Comparison of ENCODE assay signal across 7 cellular contexts in genomic region chr3:161423911-161424522, GRCh38. TPM values are rescaled to one million over a fixed set of nuclear protein-coding genes. Genes with fewer than 3 reads are reported as not detected.
DNase-seq lines count a peak whose midpoint lies in the region; ATAC-seq and TF ChIP-seq lines count a peak whose summit lies in the region.

No MANE protein-coding gene starts in this region.

- TF ChIP-seq CTCF in GM10266 (IDR thresholded peaks at IDR 0.05; ENCODE audit: control insufficient read depth, insufficient read depth, low read depth, missing control alignments) (peak; percentile 72), brain microvascular endothelial cell (IDR thresholded peaks at IDR 0.05; ENCODE audit: low read depth, low read length, missing control alignments) (peak; percentile 38)

- H3K4me3 Mint-ChIP-seq in activated CD8-positive, alpha-beta memory T cell treated with anti-CD3 and anti-CD28 coated beads, Interleukin-2, amount 10 ng/mL, durations not matched to agents 7 days and 5 days: no peak overlapping the region

- no peaks in the 10 kb centered on the region for H3K36me3 Mint-ChIP-seq in activated CD8-positive, alpha-beta memory T cell treated with anti-CD3 and anti-CD28 coated beads, Interleukin-2, amount 10 ng/mL, durations not matched to agents 7 days and 5 days

- H3K36me3 ChIP-seq in brain microvascular endothelial cell (replicated peaks): no peaks in the 10 kb centered on the region

- no peaks in the 10 kb centered on the region for H3K4me1 Mint-ChIP-seq in activated CD8-positive, alpha-beta memory T cell treated with anti-CD3 and anti-CD28 coated beads, Interleukin-2, amount 10 ng/mL, durations not matched to agents 7 days and 5 days

- H3K4me3 ChIP-seq in brain microvascular endothelial cell (ENCODE audit: low read depth, low read length): no peak overlapping the region

- H3K27me3 ChIP-seq in brain microvascular endothelial cell (replicated peaks): no peaks in the 10 kb centered on the region

- in situ Hi-C loops in brain microvascular endothelial cell (cut with HindIII; ENCODE audit: low pct_ligation_motif_present, low sequenced_read_pairs): no loop called here

- H3K27me3 Mint-ChIP-seq in activated CD8-positive, alpha-beta memory T cell treated with anti-CD3 and anti-CD28 coated beads, Interleukin-2, amount 10 ng/mL, durations not matched to agents 7 days and 5 days: peaks cover 16% of the 10 kb centered on the region

- no peaks in the 10 kb centered on the region for H3K9me3 Mint-ChIP-seq in activated CD8-positive, alpha-beta memory T cell treated with anti-CD3 and anti-CD28 coated beads, Interleukin-2, amount 10 ng/mL, durations not matched to agents 7 days and 5 days (ENCODE audit: low read depth)

- DNase-seq in GM10266 (ENCODE audit: extremely low spot score) (peak; percentile 54), NCI-H2227 (lab: John Stamatoyannopoulos, UW; ENCODE audit: unreplicated experiment) (peak; percentile 34), brain microvascular endothelial cell (no peak), kidney tubule cell (ENCODE audit: low spot score) (peak; percentile 51), activated gamma-delta T cell (lab: John Stamatoyannopoulos, UW) (no peak)
- DNase-seq in activated CD8-positive, alpha-beta memory T cell treated with anti-CD3 and anti-CD28 coated beads, Interleukin-2, amount 10 ng/mL, durations not matched to agents 7 days and 5 days: no peak

- no peak overlapping the region for H3K27ac Mint-ChIP-seq in activated CD8-positive, alpha-beta memory T cell treated with anti-CD3 and anti-CD28 coated beads, Interleukin-2, amount 10 ng/mL, durations not matched to agents 7 days and 5 days

- peak; percentile 48 for ATAC-seq in HG02763 (IDR thresholded peaks at IDR 0.05; ENCODE audit: unreplicated experiment)
- ATAC-seq in activated CD8-positive, alpha-beta memory T cell treated with anti-CD3 and anti-CD28 coated beads, Interleukin-2, amount 10 ng/mL, durations not matched to agents 7 days and 5 days: no peak

- CTCF ChIA-PET in activated CD8-positive, alpha-beta memory T cell treated with anti-CD3 and anti-CD28 coated beads, Interleukin-2, amount 10 ng/mL, durations not matched to agents 7 days and 5 days (lab: Charles Lee): interaction anchor here (0.5 to 1.4 kb wide), 5 partner anchors 16 to 327 kb away, joined by 3 to 5 read pairs (median 3); no protein-coding TSS in a partner anchor

- no peak overlapping the region for H3K27ac ChIP-seq in brain microvascular endothelial cell

RNA-seq across cellular contexts. Expression of gene SPTSSB, which starts 52.7 kb away (rescaled TPM):
- not detected for total RNA-seq in activated CD8-positive, alpha-beta memory T cell treated with anti-CD3 and anti-CD28 coated beads, Interleukin-2, amount 10 ng/mL, durations not matched to agents 7 days and 5 days

Comparison
In these comparisons a context has a peak if more than half of its experiments do, and no peak if none do; other contexts are left out.
1. DNase-seq: peak in GM10266 (single experiment), NCI-H2227 (single experiment) and kidney tubule cell (single experiment); none in brain microvascular endothelial cell (single experiment), activated gamma-delta T cell (single experiment) and activated CD8-positive, alpha-beta memory T cell treated with anti-CD3 and anti-CD28 coated beads, Interleukin-2, amount 10 ng/mL, durations not matched to agents 7 days and 5 days (single experiment).